In genomic region chr22:39446239-39446721, GRCh38 we compare ENCODE assay signal across 9 cellular contexts. TPM values are rescaled to one million over a fixed set of nuclear protein-coding genes. Genes with fewer than 3 reads are reported as not detected.
A peak's percentile ranks its signal among the peaks of the same experiment; 100 is the strongest.
DNase-seq lines count a peak whose midpoint lies in the region; ATAC-seq and TF ChIP-seq lines count a peak whose summit lies in the region.
"Had no signal": no experiment of that assay in that cellular context is flagged by ENCODE, and none has a peak within 500 bp of the region (broad histone marks: within the 10 kb centered on the region; RNA-seq: fewer than 3 reads in every experiment).

No MANE protein-coding gene starts in this region.

- no peak overlapping the region for H3K27ac Mint-ChIP-seq in endodermal cell

- H3K27ac ChIP-seq in endodermal cell (ENCODE audit: low read depth, low read length) (no peak overlapping the region), coronary artery (no peak overlapping the region)

- H3K27me3 Mint-ChIP-seq in endodermal cell (ENCODE audit: insufficient read depth), result peaks cover 2% of the 10 kb centered on the region

- H3K9ac ChIP-seq in endodermal cell (ENCODE audit: extremely low read depth, low read length, poor library complexity, severe bottlenecking), result no peak overlapping the region
- H3K9ac ChIP-seq: SK-N-SH had no signal

- H3K9me3 ChIP-seq in endodermal cell (ENCODE audit: control insufficient read depth, low read length), result no peaks in the 10 kb centered on the region
- H3K9me3 ChIP-seq: SK-N-SH had no signal

- peak; percentile 71 for DNase-seq in GM10266 (ENCODE audit: extremely low spot score)
- peak; percentile 85 for DNase-seq in endodermal cell
- DNase-seq in coronary artery (ENCODE audit: low spot score), result no peak
- DNase-seq in NCI-H1436 (lab: John Stamatoyannopoulos, UW), result no peak
- DNase-seq in NCI-H345 (lab: John Stamatoyannopoulos, UW), result no peak
- DNase-seq: SK-N-SH had no signal

- ATAC-seq in GM19395 (IDR thresholded peaks at IDR 0.05; ENCODE audit: unreplicated experiment), result peak; percentile 27
- peak; percentile 23 for ATAC-seq in HG03175 (IDR thresholded peaks at IDR 0.05; ENCODE audit: unreplicated experiment)
- ATAC-seq in SK-N-SH treated with all-trans-retinoic acid at 6 μM for 48 hours, result no peak

- H3K4me3 Mint-ChIP-seq in endodermal cell, result no peak overlapping the region

- no peaks in the 10 kb centered on the region for H3K36me3 ChIP-seq in endodermal cell (ENCODE audit: control insufficient read depth, insufficient read depth, low read length)

- no peaks in the 10 kb centered on the region for H3K27me3 ChIP-seq in endodermal cell (ENCODE audit: control insufficient read depth, insufficient read depth, low read length, poor library complexity, severe bottlenecking)

- H3K4me3 ChIP-seq in endodermal cell (ENCODE audit: low read length) (no peak overlapping the region), coronary artery (no peak overlapping the region)

- WGBS in endodermal cell (ENCODE audit: insufficient coverage in 1 of 2, insufficient read length in 1 of 2), 2 experiments, result 76 to 78% methylated on average over 8 to 13 of the region's 13 CpGs

- H3K36me3 Mint-ChIP-seq in endodermal cell (ENCODE audit: low read depth), result no peaks in the 10 kb centered on the region

- peak; percentile 51 for TF ChIP-seq CTCF in GM10266 (IDR thresholded peaks at IDR 0.05; ENCODE audit: control insufficient read depth, insufficient read depth, low read depth, missing control alignments)
- TF ChIP-seq CTCF in endodermal cell (conservative IDR thresholded peaks at IDR 0.05), result peak; percentile 36
- TF ChIP-seq CTCF in coronary artery (IDR thresholded peaks at IDR 0.05), result no peak

- H3K9me3 Mint-ChIP-seq in endodermal cell, result peaks cover 3% of the 10 kb centered on the region

- peaks cover 2% of the 10 kb centered on the region for H3K4me1 Mint-ChIP-seq in endodermal cell

- no peaks in the 10 kb centered on the region for H3K4me1 ChIP-seq in endodermal cell (ENCODE audit: control insufficient read depth, insufficient read depth, low read length)

TF ChIP-seq in SK-N-SH treated with all-trans-retinoic acid at 6 μM for 48 hours, 23 proteins besides CTCF, POLR2A, EP300 and RAD21:
- TF ChIP-seq ISL1 (CRISPR knock-in tag; IDR thresholded peaks at IDR 0.05), result no peak
- no peak for TF ChIP-seq ESRRG (CRISPR knock-in tag; IDR thresholded peaks at IDR 0.05)
- no peak for TF ChIP-seq POU6F1 (CRISPR knock-in tag; IDR thresholded peaks at IDR 0.05; ENCODE audit: borderline replicate concordance, low read depth)
- TF ChIP-seq CREB5 (CRISPR knock-in tag; IDR thresholded peaks at IDR 0.05; ENCODE audit: low read depth), result no peak
- no peak for TF ChIP-seq ZNF565 (CRISPR knock-in tag; conservative IDR thresholded peaks at IDR 0.05; ENCODE audit: low read depth)
- TF ChIP-seq GLIS3 (CRISPR knock-in tag; IDR thresholded peaks at IDR 0.05), result no peak
- no peak for TF ChIP-seq TCF4 (CRISPR knock-in tag; IDR thresholded peaks at IDR 0.05; ENCODE audit: borderline replicate concordance)
- TF ChIP-seq PATZ1 (CRISPR knock-in tag; IDR thresholded peaks at IDR 0.05; ENCODE audit: borderline replicate concordance), result no peak

RNA-seq across cellular contexts. Expression of gene MGAT3, which starts 10.5 kb away (rescaled TPM):
- 10 to 100 TPM in 1 of 2 donors, 1 to 10 TPM in 1; 9.0 to 16.7 TPM for total RNA-seq in endodermal cell
- 14.9 TPM for polyA plus RNA-seq in endodermal cell (2013, experiment 1 of 2)
- 12.0 TPM for polyA plus RNA-seq in endodermal cell (2013, experiment 2 of 2)

RNA-seq across cellular contexts. Expression of gene TAB1, which starts 46.7 kb away (rescaled TPM):
- total RNA-seq in endodermal cell, result 10 to 100 TPM; 27.1 to 35.2 TPM
- polyA plus RNA-seq in endodermal cell (2013, experiment 1 of 2), result 24.4 TPM
- 22.6 TPM for polyA plus RNA-seq in endodermal cell (2013, experiment 2 of 2)

RNA-seq across cellular contexts. Expression of gene MIEF1, which starts 55.8 kb away (rescaled TPM):
- total RNA-seq in endodermal cell, result 10 to 100 TPM; 36.0 to 43.3 TPM
- polyA plus RNA-seq in endodermal cell (2013, experiment 1 of 2), result 28.1 TPM
- polyA plus RNA-seq in endodermal cell (2013, experiment 2 of 2), result 26.6 TPM

Comparison
In these comparisons a context has a peak if more than half of its experiments do, and no peak if none do; other contexts are left out.
1. DNase-seq: peak in GM10266 (single experiment) and endodermal cell (single experiment); none in coronary artery (single experiment), NCI-H1436 (single experiment) and NCI-H345 (single experiment).